ENCODE assay signal across 11 cellular contexts in the genomic region with DNA sequence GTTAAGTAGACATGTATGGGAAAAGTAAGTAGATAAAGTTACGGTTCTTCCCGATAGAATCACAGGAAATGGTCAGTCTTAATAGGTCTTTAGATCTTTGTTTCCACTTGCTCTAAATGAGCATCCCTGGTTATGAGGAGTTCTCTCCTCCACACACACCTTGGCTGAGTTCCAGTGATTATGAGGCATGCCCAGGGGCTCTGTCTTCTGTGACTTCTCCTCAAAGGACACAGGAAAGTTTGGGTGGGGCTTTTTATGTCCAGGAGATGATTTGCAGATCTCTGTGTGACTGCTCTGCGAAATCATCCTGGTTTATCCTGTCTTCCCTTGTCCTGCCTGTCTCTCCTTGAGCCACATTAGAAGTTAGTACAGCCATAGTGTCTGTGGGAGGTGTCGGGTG.
DNase-seq lines count a peak whose midpoint lies in the region; ATAC-seq and TF ChIP-seq lines count a peak whose summit lies in the region.
"Had no signal": no experiment of that assay in that cellular context is flagged by ENCODE, and none has a peak within 500 bp of the region (broad histone marks: within the 10 kb centered on the region; RNA-seq: fewer than 3 reads in every experiment).

No MANE protein-coding gene starts in this region.

- H3K9me2 ChIP-seq in SK-N-SH, result no peaks in the 10 kb centered on the region

- H3K27me3 ChIP-seq in SK-N-SH (ENCODE audit: insufficient read depth) (no peaks in the 10 kb centered on the region), gastrocnemius medialis (no peaks in the 10 kb centered on the region)

- in situ Hi-C loops in gastrocnemius medialis (cut with MboI; ENCODE audit: low sequenced_read_pairs in 4 of 4), result no loop called here

- peaks cover 13% of the 10 kb centered on the region for H3F3A ChIP-seq in SK-N-SH (replicated peaks; ENCODE audit: insufficient read depth)

- TF ChIP-seq EP300 in SK-N-SH (IDR thresholded peaks at IDR 0.05; ENCODE audit: borderline replicate concordance in 1 of 2, low read depth in 1 of 2, low read length in 1 of 2), result no peak

- H3K79me2 ChIP-seq in SK-N-SH (ENCODE audit: insufficient read depth), result peaks cover 43% of the 10 kb centered on the region

- TF ChIP-seq RAD21 in SK-N-SH (IDR thresholded peaks at IDR 0.05; ENCODE audit: low read length), result no peak

- no peak overlapping the region for H3K9ac ChIP-seq in SK-N-SH

- H3K4me3 ChIP-seq in SK-N-SH (ENCODE audit: low read depth in 2 of 2, low read length in 1 of 2) (no peak overlapping the region), gastrocnemius medialis (no peak overlapping the region)

- WGBS in SK-N-SH (ENCODE audit: low lambda C conversion rate), result 63% methylated on average over 4 of the region's 4 CpGs

- H3K27ac ChIP-seq in SK-N-SH (ENCODE audit: low read depth in 2 of 2, low read length in 1 of 2) (no peak overlapping the region), epithelial cell of prostate (peak overlapping the region; percentile 4), gastrocnemius medialis (peak overlapping the region in 3 of 4 donors; percentile 45 to 54 (median 45))

- POLR2A ChIA-PET in SK-N-SH (lab: Yijun Ruan, JAX), result no interaction called here

- no peaks in the 10 kb centered on the region for H4K20me1 ChIP-seq in SK-N-SH (ENCODE audit: insufficient read depth)

- no peak for TF ChIP-seq POLR2A in gastrocnemius medialis (IDR thresholded peaks at IDR 0.05)

- H3K9me3 ChIP-seq in SK-N-SH (no peaks in the 10 kb centered on the region), gastrocnemius medialis (no peaks in the 10 kb centered on the region)

- H3K36me3 ChIP-seq in SK-N-SH (replicated peaks in 1 of 2; ENCODE audit: control insufficient read depth in 1 of 2, insufficient read depth in 2 of 2, low read length in 1 of 2), result peaks cover 43 to 56% of the 10 kb centered on the region in 2 experiments
- H3K36me3 ChIP-seq in gastrocnemius medialis, result peaks cover 2 to 46% of the 10 kb centered on the region in 2 donors

- CTCF ChIA-PET in SK-N-SH (lab: Yijun Ruan, JAX), result interaction anchor here (1.0 to 1.4 kb wide), 3 partner anchors 18 to 533 kb away, joined by 3 to 7 read pairs (median 4); no protein-coding TSS in a partner anchor

- ATAC-seq in gastrocnemius medialis (no peak), GM19324 (IDR thresholded peaks at IDR 0.05; ENCODE audit: low FRiP score, unreplicated experiment) (no peak), HG03460 (IDR thresholded peaks at IDR 0.05; ENCODE audit: unreplicated experiment) (no peak)

- intact Hi-C loops in gastrocnemius medialis (cut with DNase I; ENCODE audit: low total_unique reads), result loop anchor here (10.0 kb wide), 1 partner anchor 115 kb away; no protein-coding TSS in a partner anchor

- TF ChIP-seq CTCF in SK-N-SH (IDR thresholded peaks at IDR 0.05) (no peak), gastrocnemius medialis (IDR thresholded peaks at IDR 0.05 in 4 of 5, conservative IDR thresholded peaks at IDR 0.05 in 1 of 5) (no peak)

- no peak overlapping the region for H2AFZ ChIP-seq in SK-N-SH (ENCODE audit: low read depth)

- no peak overlapping the region for H3K4me2 ChIP-seq in SK-N-SH

- H3K4me1 ChIP-seq in SK-N-SH (ENCODE audit: control insufficient read depth in 1 of 2, insufficient read depth in 2 of 2, low read depth in 1 of 2, low read length in 1 of 2) (peaks cover 19 to 28% of the 10 kb centered on the region in 2 experiments), gastrocnemius medialis (peaks cover 14 to 51% of the 10 kb centered on the region in 2 donors)

- DNase-seq in EL, result peak; percentile 34
- DNase-seq in SK-N-SH, result no peak
- DNase-seq in epithelial cell of prostate (ENCODE audit: low read depth, low spot score), result no peak
- no peak for DNase-seq in gastrocnemius medialis
- no peak for DNase-seq in NCI-H524 treated with DMSO at 0.1 percent for 48 hours (lab: John Stamatoyannopoulos, UW)
- no peak for DNase-seq in anterior cingulate cortex (lab: John Stamatoyannopoulos, UW)
- DNase-seq: DMS79, NCI-H1048, NCI-H526 had no signal

TF ChIP-seq in SK-N-SH, 30 proteins besides CTCF, POLR2A, EP300 and RAD21:
- TF ChIP-seq NFIC (IDR thresholded peaks at IDR 0.05; ENCODE audit: borderline replicate concordance) (peak; percentile 32; the same call in 1 of the 2 replicates), ZBTB33 (IDR thresholded peaks at IDR 0.05; ENCODE audit: borderline replicate concordance, low read depth) (no peak)

Comparison
In these comparisons a context has a peak if more than half of its experiments do, and no peak if none do; other contexts are left out.
1. H3K27ac ChIP-seq: peak in epithelial cell of prostate (single experiment) and gastrocnemius medialis (3 of 4); none in SK-N-SH (0 of 2).